In the genomic region with DNA sequence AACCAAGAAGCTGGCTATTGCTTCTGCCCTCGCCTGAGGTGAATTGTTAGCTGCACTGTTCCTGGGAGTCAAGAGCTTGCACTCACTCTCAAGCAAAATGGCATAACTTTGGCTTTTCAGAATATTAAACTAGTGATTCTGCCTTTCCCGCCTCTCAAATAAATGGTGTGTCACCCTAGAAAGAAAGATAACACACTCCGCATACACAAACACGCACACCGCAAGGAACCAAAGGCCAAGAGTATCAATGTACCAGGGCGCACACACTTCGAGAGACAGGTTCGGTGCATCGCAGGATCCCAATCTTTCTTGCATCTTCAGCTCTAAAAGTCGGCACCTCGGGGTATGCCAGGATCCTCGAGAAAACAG, we compare ENCODE assay signal across 8 cellular contexts. TPM values are rescaled to one million over a fixed set of nuclear protein-coding genes. Genes with fewer than 3 reads are reported as not detected.
DNase-seq lines count a peak whose midpoint lies in the region; ATAC-seq and TF ChIP-seq lines count a peak whose summit lies in the region.

No MANE protein-coding gene starts in this region.

- no peaks in the 10 kb centered on the region for H3K9me3 Mint-ChIP-seq in activated naive CD4-positive, alpha-beta T cell treated with anti-CD3 and anti-CD28 coated beads for 36 hours
- H3K9me3 Mint-ChIP-seq in central memory CD8-positive, alpha-beta T cell: no peaks in the 10 kb centered on the region

- DNase-seq in activated naive CD4-positive, alpha-beta T cell treated with anti-CD3 and anti-CD28 coated beads for 36 hours: no peak
- no peak for DNase-seq in activated naive CD4-positive, alpha-beta T cell treated with Interleukin-2 at 50 U/mL for 16 hours
- DNase-seq in NCI-H69 (lab: John Stamatoyannopoulos, UW) (peak; percentile 64), left lung (no peak), thoracic aorta (ENCODE audit: low spot score) (no peak), NAMALWA (ENCODE audit: low spot score) (no peak)
- DNase-seq in central memory CD8-positive, alpha-beta T cell (ENCODE audit: low spot score in 2 of 2): peak in 1 of 2 donors; percentile 16

- peak overlapping the region; percentile 96 for H3K27ac Mint-ChIP-seq in activated naive CD4-positive, alpha-beta T cell treated with anti-CD3 and anti-CD28 coated beads for 36 hours
- H3K27ac Mint-ChIP-seq in central memory CD8-positive, alpha-beta T cell (ENCODE audit: low read depth): peak overlapping the region; percentile 99

- H3K9me3 ChIP-seq in left lung (no peaks in the 10 kb centered on the region), thoracic aorta (no peaks in the 10 kb centered on the region)

- peaks cover 20 to 34% of the 10 kb centered on the region in 2 donors for H3K4me1 ChIP-seq in left lung
- peaks cover 15 to 20% of the 10 kb centered on the region in 2 donors for H3K4me1 ChIP-seq in thoracic aorta (ENCODE audit: control insufficient read depth in 1 of 2, low read depth in 2 of 2)

- TF ChIP-seq CTCF in left lung (IDR thresholded peaks at IDR 0.05) (no peak), thoracic aorta (IDR thresholded peaks at IDR 0.05) (no peak)

- H3K36me3 ChIP-seq in left lung: peaks cover 0 to 33% of the 10 kb centered on the region in 2 donors
- peaks cover 13% of the 10 kb centered on the region for H3K36me3 ChIP-seq in thoracic aorta

- intact Hi-C loops in activated naive CD4-positive, alpha-beta T cell treated with anti-CD3 and anti-CD28 coated beads for 36 hours (cut with micrococcal nuclease): loop anchor here (1.0 to 10.0 kb wide), 5 partner anchors 8 to 629 kb away; a partner anchor contains a TSS
- intact Hi-C loops in left lung (cut with DNase I): no loop called here

- H3K4me1 Mint-ChIP-seq in activated naive CD4-positive, alpha-beta T cell treated with anti-CD3 and anti-CD28 coated beads for 36 hours (ENCODE audit: low read depth): peaks cover 32% of the 10 kb centered on the region
- peaks cover 46% of the 10 kb centered on the region for H3K4me1 Mint-ChIP-seq in central memory CD8-positive, alpha-beta T cell

- H3K36me3 Mint-ChIP-seq in activated naive CD4-positive, alpha-beta T cell treated with anti-CD3 and anti-CD28 coated beads for 36 hours (ENCODE audit: low read depth): peaks cover 28% of the 10 kb centered on the region
- peaks cover 36% of the 10 kb centered on the region for H3K36me3 Mint-ChIP-seq in central memory CD8-positive, alpha-beta T cell (ENCODE audit: insufficient read depth)

- H3K27me3 ChIP-seq in left lung (no peaks in the 10 kb centered on the region), thoracic aorta (replicated peaks; ENCODE audit: insufficient read depth) (no peaks in the 10 kb centered on the region)

- no peaks in the 10 kb centered on the region for H3K27me3 Mint-ChIP-seq in activated naive CD4-positive, alpha-beta T cell treated with anti-CD3 and anti-CD28 coated beads for 36 hours (ENCODE audit: low read depth)
- no peaks in the 10 kb centered on the region for H3K27me3 Mint-ChIP-seq in central memory CD8-positive, alpha-beta T cell

- CTCF ChIA-PET in activated naive CD4-positive, alpha-beta T cell treated with anti-CD3 and anti-CD28 coated beads for 36 hours (lab: Charles Lee): interaction anchor here (0.6 to 2.2 kb wide), 6 partner anchors 12 to 752 kb away, joined by 3 to 12 read pairs (median 4); a partner anchor contains a TSS

- H3K4me3 ChIP-seq in left lung (peak overlapping the region; percentile 68 to 90), thoracic aorta (peak overlapping the region; percentile 99)

- H3K27ac ChIP-seq in left lung (peak overlapping the region; percentile 88 to 89), thoracic aorta (peak overlapping the region; percentile 81 to 82)

- H3K4me3 Mint-ChIP-seq in activated naive CD4-positive, alpha-beta T cell treated with anti-CD3 and anti-CD28 coated beads for 36 hours: peak overlapping the region; percentile 100
- H3K4me3 Mint-ChIP-seq in central memory CD8-positive, alpha-beta T cell: peak overlapping the region; percentile 100

- ATAC-seq in HG02642 (IDR thresholded peaks at IDR 0.05; ENCODE audit: poor library complexity, unreplicated experiment) (peak; percentile 32), left lung (peak; percentile 31), thoracic aorta (ENCODE audit: insufficient number of reproducible peaks, low FRiP score, low read depth) (peak; percentile 52)
- ATAC-seq in central memory CD8-positive, alpha-beta T cell (replicated peaks; ENCODE audit: extremely low read depth, poor library complexity, severe bottlenecking): peak; percentile 35

RNA-seq across cellular contexts. Expression of a gene that starts 0.5 kb away (rescaled TPM):
- total RNA-seq in activated naive CD4-positive, alpha-beta T cell treated with anti-CD3 and anti-CD28 coated beads for 36 hours: 10 to 100 TPM; 36.7 to 37.5 TPM
- total RNA-seq in left lung (10 to 100 TPM; 37.1 to 38.7 TPM), thoracic aorta (10 to 100 TPM; 15.4 to 23.8 TPM)

RNA-seq across cellular contexts. Expression of a gene that starts 15.9 kb away (rescaled TPM):
- total RNA-seq in activated naive CD4-positive, alpha-beta T cell treated with anti-CD3 and anti-CD28 coated beads for 36 hours: 10 to 100 TPM; 12.3 to 12.5 TPM
- total RNA-seq in left lung: 10 to 100 TPM; 15.9 to 22.6 TPM
- 1 to 10 TPM; 5.3 to 7.7 TPM for total RNA-seq in thoracic aorta
